8 cellular contexts compared by ENCODE assay signal in genomic region chr5:108003178-108003577, GRCh38.
DNase-seq lines count a peak whose midpoint lies in the region; ATAC-seq and TF ChIP-seq lines count a peak whose summit lies in the region.

No MANE protein-coding gene starts in this region.

- no peaks in the 10 kb centered on the region for H3K27me3 ChIP-seq in right lobe of liver

- no peak for TF ChIP-seq POLR2A in right lobe of liver (IDR thresholded peaks at IDR 0.05)

- H3K27ac Mint-ChIP-seq in activated naive CD8-positive, alpha-beta T cell treated with anti-CD3 and anti-CD28 coated beads, Interleukin-2, amount 10 ng/mL, durations not matched to agents 7 days and 5 days: peak overlapping the region; percentile 67

- H3K4me1 Mint-ChIP-seq in activated naive CD8-positive, alpha-beta T cell treated with anti-CD3 and anti-CD28 coated beads, Interleukin-2, amount 10 ng/mL, durations not matched to agents 7 days and 5 days: peaks cover 8% of the 10 kb centered on the region

- H3K27me3 Mint-ChIP-seq in activated naive CD8-positive, alpha-beta T cell treated with anti-CD3 and anti-CD28 coated beads, Interleukin-2, amount 10 ng/mL, durations not matched to agents 7 days and 5 days: no peaks in the 10 kb centered on the region

- peak overlapping the region in 1 of 3 donors; percentile 41 for H3K27ac ChIP-seq in right lobe of liver

- no peak for TF ChIP-seq CTCF in right lobe of liver (IDR thresholded peaks at IDR 0.05)

- DNase-seq in EL (peak; percentile 68), right lobe of liver (no peak), ureter (ENCODE audit: low spot score) (no peak), NCI-H146 (lab: John Stamatoyannopoulos, UW) (no peak), NCI-H2227 (lab: John Stamatoyannopoulos, UW; ENCODE audit: unreplicated experiment) (no peak)
- no peak for DNase-seq in activated naive CD8-positive, alpha-beta T cell treated with anti-CD3 and anti-CD28 coated beads, Interleukin-2, amount 10 ng/mL, durations not matched to agents 7 days and 5 days

- H3K4me1 ChIP-seq in right lobe of liver: peaks cover 0 to 8% (median 0%) of the 10 kb centered on the region in 4 donors

- POLR2A ChIA-PET in activated naive CD8-positive, alpha-beta T cell treated with anti-CD3 and anti-CD28 coated beads, Interleukin-2, amount 10 ng/mL, durations not matched to agents 7 days and 5 days (lab: Charles Lee): no interaction called here

- ATAC-seq in GM19455 (IDR thresholded peaks at IDR 0.05; ENCODE audit: unreplicated experiment): peak; percentile 99
- peak; percentile 95 for ATAC-seq in HG03558 (IDR thresholded peaks at IDR 0.05; ENCODE audit: extremely low read depth, unreplicated experiment)
- peak; percentile 100 for ATAC-seq in activated naive CD8-positive, alpha-beta T cell treated with anti-CD3 and anti-CD28 coated beads, Interleukin-2, amount 10 ng/mL, durations not matched to agents 7 days and 5 days (ENCODE audit: low read depth)
- ATAC-seq in right lobe of liver: peak; percentile 96 to 100 (median 98)

- WGBS in right lobe of liver (ENCODE audit: insufficient coverage, low coverage, low lambda C conversion rate, missing lambda C conversion rate): 0% methylated on average over 1 of the region's 1 CpG

- peaks cover 6% of the 10 kb centered on the region for H3K36me3 Mint-ChIP-seq in activated naive CD8-positive, alpha-beta T cell treated with anti-CD3 and anti-CD28 coated beads, Interleukin-2, amount 10 ng/mL, durations not matched to agents 7 days and 5 days

- no peaks in the 10 kb centered on the region for H3K9me3 Mint-ChIP-seq in activated naive CD8-positive, alpha-beta T cell treated with anti-CD3 and anti-CD28 coated beads, Interleukin-2, amount 10 ng/mL, durations not matched to agents 7 days and 5 days

- no peaks in the 10 kb centered on the region for H3K9me3 ChIP-seq in right lobe of liver

- H3K4me3 Mint-ChIP-seq in activated naive CD8-positive, alpha-beta T cell treated with anti-CD3 and anti-CD28 coated beads, Interleukin-2, amount 10 ng/mL, durations not matched to agents 7 days and 5 days: peak overlapping the region; percentile 76

- intact Hi-C loops in right lobe of liver (cut with DNase I): no loop called here

- H3K36me3 ChIP-seq in right lobe of liver: no peaks in the 10 kb centered on the region

- H3K4me3 ChIP-seq in right lobe of liver: peak overlapping the region in 2 of 3 donors; percentile 1 to 39
